Comparison of ENCODE assay signal across 1 cellular context in genomic region chr22:31898406-31898805, GRCh38.
TF ChIP-seq lines count a peak whose summit lies in the region.

No MANE protein-coding gene starts in this region.

TF ChIP-seq in WTC11, 78 proteins besides CTCF, POLR2A, EP300 and RAD21 (continued from another document):
- TF ChIP-seq ZNF425 (CRISPR knock-in tag; conservative IDR thresholded peaks at IDR 0.05), result no peak
- TF ChIP-seq NFE2L1 (CRISPR knock-in tag; IDR thresholded peaks at IDR 0.05), result no peak
- TF ChIP-seq, protein P1, sequence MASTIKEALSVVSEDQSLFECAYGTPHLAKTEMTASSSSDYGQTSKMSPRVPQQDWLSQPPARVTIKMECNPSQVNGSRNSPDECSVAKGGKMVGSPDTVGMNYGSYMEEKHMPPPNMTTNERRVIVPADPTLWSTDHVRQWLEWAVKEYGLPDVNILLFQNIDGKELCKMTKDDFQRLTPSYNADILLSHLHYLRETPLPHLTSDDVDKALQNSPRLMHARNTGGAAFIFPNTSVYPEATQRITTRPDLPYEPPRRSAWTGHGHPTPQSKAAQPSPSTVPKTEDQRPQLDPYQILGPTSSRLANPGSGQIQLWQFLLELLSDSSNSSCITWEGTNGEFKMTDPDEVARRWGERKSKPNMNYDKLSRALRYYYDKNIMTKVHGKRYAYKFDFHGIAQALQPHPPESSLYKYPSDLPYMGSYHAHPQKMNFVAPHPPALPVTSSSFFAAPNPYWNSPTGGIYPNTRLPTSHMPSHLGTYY (CRISPR knock-in tag; IDR thresholded peaks at IDR 0.05), result no peak
- TF ChIP-seq SP1 (CRISPR knock-in tag; conservative IDR thresholded peaks at IDR 0.05), result no peak
- no peak for TF ChIP-seq ZNF671 (CRISPR knock-in tag; IDR thresholded peaks at IDR 0.05)
- no peak for TF ChIP-seq GABPB1 (CRISPR knock-in tag; IDR thresholded peaks at IDR 0.05)
- no peak for TF ChIP-seq ZNF138 (CRISPR knock-in tag; conservative IDR thresholded peaks at IDR 0.05)
- no peak for TF ChIP-seq ZNF317 (CRISPR knock-in tag; IDR thresholded peaks at IDR 0.05; ENCODE audit: borderline replicate concordance, low read depth)
- no peak for TF ChIP-seq FOXK1 (CRISPR knock-in tag; IDR thresholded peaks at IDR 0.05)
- no peak for TF ChIP-seq TCF7 (CRISPR knock-in tag; IDR thresholded peaks at IDR 0.05; ENCODE audit: low read depth)
- TF ChIP-seq JUN (CRISPR knock-in tag; IDR thresholded peaks at IDR 0.05), result no peak
